10 cellular contexts compared by ENCODE assay signal in the genomic region with DNA sequence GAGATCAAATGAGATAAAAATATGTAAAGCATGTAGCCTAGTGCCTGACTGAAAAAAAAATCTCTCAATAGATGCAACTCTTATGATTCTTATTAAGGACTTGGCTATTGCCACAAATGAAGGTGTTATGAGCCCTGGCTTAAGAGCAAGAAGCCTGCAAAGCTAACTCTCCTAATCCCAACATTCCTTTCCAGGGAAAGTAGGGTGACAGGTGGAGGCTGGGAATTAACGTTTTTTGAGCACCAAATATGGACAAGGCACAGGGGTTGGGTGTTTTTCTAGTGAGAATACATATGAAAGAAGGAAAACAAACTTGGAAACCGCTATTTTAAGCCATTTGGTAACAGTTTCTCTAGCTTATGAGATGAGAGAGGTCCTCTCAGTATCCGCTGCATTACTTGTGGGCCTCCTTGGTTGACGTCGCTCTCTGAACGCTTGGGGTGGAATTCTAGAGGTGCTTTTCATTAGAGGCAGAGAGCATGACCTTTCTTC. TPM values are rescaled to one million over a fixed set of nuclear protein-coding genes. Genes with fewer than 3 reads are reported as not detected.
DNase-seq lines count a peak whose midpoint lies in the region; TF ChIP-seq lines count a peak whose summit lies in the region.
"Had no signal": no experiment of that assay in that cellular context is flagged by ENCODE, and none has a peak within 500 bp of the region (broad histone marks: within the 10 kb centered on the region; RNA-seq: fewer than 3 reads in every experiment).

No MANE protein-coding gene starts in this region.

- peak overlapping the region; percentile 98 for H3K4me2 ChIP-seq in SU-DHL-6 (ENCODE audit: low read depth, low read length, poor library complexity, severe bottlenecking)

- H4K20me1 ChIP-seq in SU-DHL-6 (ENCODE audit: low read depth, low read length): no peaks in the 10 kb centered on the region; the same call in 1 of the 2 replicates

- H3K27ac ChIP-seq in SU-DHL-6 (ENCODE audit: low read depth, low read length) (peak overlapping the region; percentile 99), suprapubic skin (peak overlapping the region; percentile 11)

- peaks cover 3% of the 10 kb centered on the region for H3K9me3 Mint-ChIP-seq in activated CD4-positive, alpha-beta T cell treated with anti-CD3 and anti-CD28 coated beads, Interleukin-2, amount 10 ng/mL, durations not matched to agents 7 days and 5 days
- H3K9me3 Mint-ChIP-seq in mesothelial cell of epicardium: no peaks in the 10 kb centered on the region

- H3K27ac Mint-ChIP-seq in activated CD4-positive, alpha-beta T cell treated with anti-CD3 and anti-CD28 coated beads, Interleukin-2, amount 10 ng/mL, durations not matched to agents 7 days and 5 days: peak overlapping the region; percentile 98
- H3K27ac Mint-ChIP-seq in mesothelial cell of epicardium: no peak overlapping the region

- peak overlapping the region; percentile 94 for H3K4me3 Mint-ChIP-seq in activated CD4-positive, alpha-beta T cell treated with anti-CD3 and anti-CD28 coated beads, Interleukin-2, amount 10 ng/mL, durations not matched to agents 7 days and 5 days
- H3K4me3 Mint-ChIP-seq in mesothelial cell of epicardium: no peak overlapping the region

- H3K79me2 ChIP-seq in SU-DHL-6 (ENCODE audit: insufficient read depth, low read length): peaks cover 94% of the 10 kb centered on the region

- peak; percentile 49 for DNase-seq in activated CD4-positive, alpha-beta T cell treated with anti-CD3 and anti-CD28 coated beads, Interleukin-2, amount 10 ng/mL, durations not matched to agents 7 days and 5 days
- no peak for DNase-seq in activated CD4-positive, alpha-beta T cell treated with anti-CD3 and anti-CD28 coated beads for 4 hours
- peak; percentile 38 for DNase-seq in erythroblast (lab: John Stamatoyannopoulos, UW)
- DNase-seq in suprapubic skin (ENCODE audit: low spot score in 2 of 2): no peak
- DNase-seq in mesothelial cell of epicardium (ENCODE audit: low spot score in 2 of 2, unreplicated experiment in 2 of 2): no peak
- no peak for DNase-seq in GDM1 (lab: John Stamatoyannopoulos, UW)
- no peak for DNase-seq in NCI-H1694 treated with DMSO at 0.1 percent for 48 hours (lab: John Stamatoyannopoulos, UW)
- DNase-seq: MG63 had no signal

- H3K4me3 ChIP-seq in SU-DHL-6 (ENCODE audit: insufficient read depth, low read length, poor library complexity, severe bottlenecking) (peak overlapping the region; percentile 95), suprapubic skin (peak overlapping the region; percentile 20)
- H3K4me3 ChIP-seq: MG63 had no signal

- H3K9ac ChIP-seq in SU-DHL-6 (ENCODE audit: low read length): peak overlapping the region; percentile 88

- CTCF ChIA-PET in activated CD4-positive, alpha-beta T cell treated with anti-CD3 and anti-CD28 coated beads, Interleukin-2, amount 10 ng/mL, durations not matched to agents 7 days and 5 days (lab: Charles Lee): interaction anchor here (0.7 to 4.5 kb wide), 8 partner anchors 8 to 143 kb away, joined by 3 to 17 read pairs (median 6); no protein-coding TSS in a partner anchor

- H2AFZ ChIP-seq in SU-DHL-6 (ENCODE audit: low read depth, low read length, severe bottlenecking): no peak overlapping the region

- H3K27me3 Mint-ChIP-seq in activated CD4-positive, alpha-beta T cell treated with anti-CD3 and anti-CD28 coated beads, Interleukin-2, amount 10 ng/mL, durations not matched to agents 7 days and 5 days: no peaks in the 10 kb centered on the region
- no peaks in the 10 kb centered on the region for H3K27me3 Mint-ChIP-seq in mesothelial cell of epicardium (ENCODE audit: low read depth)

- peaks cover 90% of the 10 kb centered on the region for H3F3A ChIP-seq in SU-DHL-6 (ENCODE audit: insufficient read depth)

- 77% methylated on average over 6 of the region's 6 CpGs for WGBS in suprapubic skin

- TF ChIP-seq POLR2A in erythroblast (IDR thresholded peaks at IDR 0.05; ENCODE audit: low read length) (no peak), suprapubic skin (IDR thresholded peaks at IDR 0.05) (no peak)

- H3K27me3 ChIP-seq in SU-DHL-6 (ENCODE audit: low read length) (no peaks in the 10 kb centered on the region), suprapubic skin (no peaks in the 10 kb centered on the region)
- H3K27me3 ChIP-seq: MG63 had no signal

- H3K36me3 Mint-ChIP-seq in activated CD4-positive, alpha-beta T cell treated with anti-CD3 and anti-CD28 coated beads, Interleukin-2, amount 10 ng/mL, durations not matched to agents 7 days and 5 days (ENCODE audit: low read depth): peaks cover 69% of the 10 kb centered on the region
- no peaks in the 10 kb centered on the region for H3K36me3 Mint-ChIP-seq in mesothelial cell of epicardium

- H3K9me3 ChIP-seq in SU-DHL-6 (ENCODE audit: insufficient read depth, low read length): no peaks in the 10 kb centered on the region
- no peaks in the 10 kb centered on the region for H3K9me3 ChIP-seq in suprapubic skin
- H3K9me3 ChIP-seq: MG63 had no signal

- POLR2A ChIA-PET in activated CD4-positive, alpha-beta T cell treated with anti-CD3 and anti-CD28 coated beads, Interleukin-2, amount 10 ng/mL, durations not matched to agents 7 days and 5 days (lab: Charles Lee): interaction anchor here (0.8 to 1.7 kb wide), 4 partner anchors 9 to 143 kb away, joined by 3 to 12 read pairs (median 4); no protein-coding TSS in a partner anchor

- peaks cover 41% of the 10 kb centered on the region for H3K4me1 Mint-ChIP-seq in activated CD4-positive, alpha-beta T cell treated with anti-CD3 and anti-CD28 coated beads, Interleukin-2, amount 10 ng/mL, durations not matched to agents 7 days and 5 days
- H3K4me1 Mint-ChIP-seq in mesothelial cell of epicardium: peaks cover 15% of the 10 kb centered on the region

- no peaks in the 10 kb centered on the region for H3K4me1 ChIP-seq in suprapubic skin

- no peaks in the 10 kb centered on the region for H3K9me2 ChIP-seq in SU-DHL-6 (replicated peaks; ENCODE audit: insufficient read depth, low read length)

- H3K36me3 ChIP-seq in SU-DHL-6 (ENCODE audit: low read length): peaks cover 26% of the 10 kb centered on the region
- H3K36me3 ChIP-seq in suprapubic skin: no peaks in the 10 kb centered on the region
- H3K36me3 ChIP-seq: MG63 had no signal

- TF ChIP-seq CTCF in SU-DHL-6 (IDR thresholded peaks at IDR 0.05; ENCODE audit: insufficient read depth, low read length, poor library complexity, severe bottlenecking) (no peak), suprapubic skin (IDR thresholded peaks at IDR 0.05) (no peak), mesothelial cell of epicardium (IDR thresholded peaks at IDR 0.05; ENCODE audit: unreplicated experiment) (no peak)

- TF ChIP-seq EP300 in suprapubic skin (IDR thresholded peaks at IDR 0.05): no peak

RNA-seq across cellular contexts. Expression of gene RHOH, which starts 2.4 kb away (rescaled TPM):
- total RNA-seq in activated CD4-positive, alpha-beta T cell treated with anti-CD3 and anti-CD28 coated beads, Interleukin-2, amount 10 ng/mL, durations not matched to agents 7 days and 5 days: 100 to 1,000 TPM; 134 to 137 TPM
- total RNA-seq in suprapubic skin (1 to 10 TPM in 3 of 4 donors, under 1 TPM in 1; 0.91 to 3.5 (median 1.5) TPM), mesothelial cell of epicardium (0.25 to 0.40 TPM (median 0.29 TPM) in 3 replicates)
- total RNA-seq: epithelial cell of proximal tubule had no signal

Comparison
In these comparisons a context has a peak if more than half of its experiments do, and no peak if none do; other contexts are left out.
1. DNase-seq: peak in activated CD4-positive, alpha-beta T cell treated with anti-CD3 and anti-CD28 coated beads, Interleukin-2, amount 10 ng/mL, durations not matched to agents 7 days and 5 days (single experiment) and erythroblast (2 of 2); none in activated CD4-positive, alpha-beta T cell treated with anti-CD3 and anti-CD28 coated beads for 4 hours (0 of 2), suprapubic skin (0 of 2), mesothelial cell of epicardium (0 of 2), GDM1 (single experiment) and NCI-H1694 treated with DMSO at 0.1 percent for 48 hours (single experiment).
2. RNA of gene RHOH, which starts 2.4 kb away (total RNA-seq): 134 to 137 TPM in activated CD4-positive, alpha-beta T cell treated with anti-CD3 and anti-CD28 coated beads, Interleukin-2, amount 10 ng/mL, durations not matched to agents 7 days and 5 days; 0.91 to 3.5 TPM in suprapubic skin and 0.25 to 0.40 TPM in mesothelial cell of epicardium; every median in the first group is over 10 times any median in the second.